In the genomic region with DNA sequence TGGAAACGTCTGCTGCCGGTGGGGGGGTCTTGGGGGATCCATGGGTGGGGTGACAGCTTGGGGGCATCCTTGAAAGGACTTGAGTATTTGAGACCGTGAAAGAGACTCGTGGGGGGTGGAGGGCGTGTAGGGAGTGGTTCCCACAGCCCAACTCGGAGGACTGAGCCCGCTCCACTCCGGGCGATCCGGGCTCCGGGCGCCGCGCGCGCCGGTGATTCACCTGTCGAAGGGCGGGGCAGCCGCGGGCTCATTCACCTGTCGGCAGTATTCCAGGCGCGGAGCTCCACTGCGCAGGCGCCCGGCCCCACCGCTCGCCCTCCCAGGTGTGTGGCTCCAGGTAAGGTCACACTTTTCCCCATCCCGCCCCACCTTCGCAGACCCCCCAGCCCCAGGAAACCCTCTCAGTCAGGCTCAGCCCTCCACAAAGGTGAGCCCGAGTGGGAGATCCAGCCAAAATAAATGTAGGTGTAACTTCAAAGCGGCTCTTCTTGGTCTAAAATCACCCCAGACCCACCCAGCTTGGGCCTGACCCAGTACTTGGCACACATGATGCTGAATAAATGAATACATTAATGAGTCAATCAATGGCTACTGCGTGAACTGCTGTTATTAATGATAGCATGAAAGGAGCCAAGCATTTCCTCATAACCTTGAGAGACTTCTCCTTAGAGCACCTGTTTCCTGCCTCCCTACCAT, we compare ENCODE assay signal across 9 cellular contexts. TPM values are rescaled to one million over a fixed set of nuclear protein-coding genes. Genes with fewer than 3 reads are reported as not detected.
DNase-seq lines count a peak whose midpoint lies in the region; ATAC-seq and TF ChIP-seq lines count a peak whose summit lies in the region.
"Had no signal": no experiment of that assay in that cellular context is flagged by ENCODE, and none has a peak within 500 bp of the region (broad histone marks: within the 10 kb centered on the region; RNA-seq: fewer than 3 reads in every experiment).

No MANE protein-coding gene starts in this region.

- peak overlapping the region in 3 of 4 donors; percentile 43 to 69 (median 65) for H3K27ac ChIP-seq in gastroesophageal sphincter

- peak; percentile 30 to 68 for DNase-seq in NCI-H187 (lab: John Stamatoyannopoulos, UW)
- no peak for DNase-seq in NCI-H187 treated with DMSO at 0.1 percent for 48 hours (lab: John Stamatoyannopoulos, UW)
- DNase-seq in NCI-H2196 treated with DMSO at 0.1 percent for 48 hours (lab: John Stamatoyannopoulos, UW; ENCODE audit: unreplicated experiment), result peak; percentile 41
- DNase-seq in skeletal muscle cell (ENCODE audit: low read depth), result no peak
- DNase-seq in NOMO-1 treated with dmso at 0.1 percent for 144 hours (lab: John Stamatoyannopoulos, UW; ENCODE audit: unreplicated experiment), result no peak
- DNase-seq in UCSD-AML1 (lab: John Stamatoyannopoulos, UW; ENCODE audit: unreplicated experiment), result no peak

- TF ChIP-seq CTCF in gastroesophageal sphincter (IDR thresholded peaks at IDR 0.05), result no peak

- peaks cover 95% of the 10 kb centered on the region for H3K27me3 ChIP-seq in gastroesophageal sphincter

- peaks cover 0 to 35% (median 14%) of the 10 kb centered on the region in 3 donors for H3K4me1 ChIP-seq in gastroesophageal sphincter

- ATAC-seq in gastroesophageal sphincter (no peak), GM18511 (IDR thresholded peaks at IDR 0.05; ENCODE audit: unreplicated experiment) (no peak)

- no peak for TF ChIP-seq POLR2A in gastroesophageal sphincter (IDR thresholded peaks at IDR 0.05)

- TF ChIP-seq EP300 in gastroesophageal sphincter (IDR thresholded peaks at IDR 0.05), result no peak

- H3K4me3 ChIP-seq in gastroesophageal sphincter, result peak overlapping the region in 1 of 2 donors; percentile 49
- peak overlapping the region; percentile 31 for H3K4me3 ChIP-seq in skeletal muscle cell (ENCODE audit: low read depth, low read length)

- WGBS in gastroesophageal sphincter (ENCODE audit: low coverage in 1 of 2), 2 donors, result 16 to 67% methylated on average over 3 to 14 of the region's 34 CpGs

- H3K9me3 ChIP-seq in gastroesophageal sphincter, result no peaks in the 10 kb centered on the region

- no peaks in the 10 kb centered on the region for H3K36me3 ChIP-seq in gastroesophageal sphincter

RNA-seq across cellular contexts. Expression of a gene that starts 4.7 kb away (rescaled TPM):
- total RNA-seq in gastroesophageal sphincter, result 10 to 100 TPM; 19.1 to 54.8 (median 35.4) TPM

RNA-seq across cellular contexts. Expression of a gene that starts 36.1 kb away (rescaled TPM):
- 1 to 10 TPM in 1 of 4 donors, under 1 TPM in 1, not detected in 2; 0.78 to 1.6 TPM for total RNA-seq in gastroesophageal sphincter
- total RNA-seq: LHCN-M2 had no signal

Comparison
In these comparisons a context has a peak if more than half of its experiments do, and no peak if none do; other contexts are left out.
1. DNase-seq: peak in NCI-H187 (2 of 2) and NCI-H2196 treated with DMSO at 0.1 percent for 48 hours (single experiment); none in NCI-H187 treated with DMSO at 0.1 percent for 48 hours (single experiment), skeletal muscle cell (single experiment), NOMO-1 treated with dmso at 0.1 percent for 144 hours (single experiment) and UCSD-AML1 (single experiment).